ENCODE assay signal across 17 cellular contexts in the genomic region with DNA sequence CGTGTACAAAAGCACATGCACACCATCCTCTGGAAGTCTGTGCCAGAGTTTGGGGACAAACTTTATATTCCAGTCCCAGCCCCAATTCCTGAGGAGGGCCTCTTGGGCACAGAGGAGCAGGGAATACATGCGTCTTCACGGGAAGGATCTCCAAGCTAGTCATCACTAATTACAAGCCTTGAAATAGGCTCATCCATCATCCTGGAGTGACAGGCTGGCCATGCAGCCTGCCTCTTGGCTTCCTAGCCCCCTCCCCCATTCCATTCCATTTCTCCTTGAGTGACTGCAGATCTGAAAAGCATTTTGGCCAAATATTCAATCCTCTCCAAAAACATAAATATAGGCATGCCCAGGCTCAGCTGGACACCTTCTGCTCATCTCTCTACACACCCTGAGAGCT. TPM values are rescaled to one million over a fixed set of nuclear protein-coding genes. Genes with fewer than 3 reads are reported as not detected.
DNase-seq lines count a peak whose midpoint lies in the region; ATAC-seq and TF ChIP-seq lines count a peak whose summit lies in the region.
"Had no signal": no experiment of that assay in that cellular context is flagged by ENCODE, and none has a peak within 500 bp of the region (broad histone marks: within the 10 kb centered on the region; RNA-seq: fewer than 3 reads in every experiment).

No MANE protein-coding gene starts in this region.

- H3K27me3 ChIP-seq in CD8-positive, alpha-beta T cell (ENCODE audit: insufficient read depth, low read length), result no peaks in the 10 kb centered on the region
- H3K27me3 ChIP-seq: BLaER1 had no signal

- DNase-seq in NCI-H1417 (lab: John Stamatoyannopoulos, UW) (peak in 2 of 3 experiments; percentile 17 to 68), NCI-H1417 treated with DMSO at 0.1 percent for 48 hours (lab: John Stamatoyannopoulos, UW) (no peak), SK-N-DZ (ENCODE audit: low spot score) (peak; percentile 34), nephron progenitor cell (peak; percentile 29)
- DNase-seq in CD8-positive, alpha-beta T cell, result no peak
- DNase-seq: AML-193, GM23248 had no signal

- H3K4me1 Mint-ChIP-seq in nephron progenitor cell, result peaks cover 18% of the 10 kb centered on the region
- H3K4me1 Mint-ChIP-seq in CD8-positive, alpha-beta T cell (ENCODE audit: low read depth), result no peaks in the 10 kb centered on the region

- H3K9me3 Mint-ChIP-seq in nephron progenitor cell, result peaks cover 24% of the 10 kb centered on the region
- peaks cover 13% of the 10 kb centered on the region for H3K9me3 Mint-ChIP-seq in CD8-positive, alpha-beta T cell

- H3K36me3 Mint-ChIP-seq in nephron progenitor cell (ENCODE audit: low read depth), result peaks cover 39% of the 10 kb centered on the region
- no peaks in the 10 kb centered on the region for H3K36me3 Mint-ChIP-seq in CD8-positive, alpha-beta T cell

- intact Hi-C loops in CD8-positive, alpha-beta T cell (cut with DNase I, micrococcal nuclease), result no loop called here

- H3K4me1 ChIP-seq in HEK293 (ENCODE audit: control insufficient read depth, insufficient read depth, low read length), result no peaks in the 10 kb centered on the region
- no peaks in the 10 kb centered on the region for H3K4me1 ChIP-seq in CD8-positive, alpha-beta T cell (ENCODE audit: insufficient read depth, low read length)

- H3K9me3 ChIP-seq in HEK293 (ENCODE audit: control insufficient read depth, insufficient read depth, low read depth, low read length), result no peaks in the 10 kb centered on the region
- no peaks in the 10 kb centered on the region for H3K9me3 ChIP-seq in CD8-positive, alpha-beta T cell (ENCODE audit: low read length)

- no peak overlapping the region for H3K27ac ChIP-seq in HEK293 (ENCODE audit: extremely low read depth, low read depth, low read length)
- H3K27ac ChIP-seq in CD8-positive, alpha-beta T cell (ENCODE audit: low read depth, low read length), result no peak overlapping the region
- H3K27ac ChIP-seq: 22Rv1, BLaER1, GM23248 had no signal

- H3K27me3 Mint-ChIP-seq in nephron progenitor cell (ENCODE audit: low read depth, poor library complexity), result no peaks in the 10 kb centered on the region
- H3K27me3 Mint-ChIP-seq in CD8-positive, alpha-beta T cell (ENCODE audit: low read depth), result peaks cover 2% of the 10 kb centered on the region

- peak overlapping the region; percentile 34 for H3K4me3 Mint-ChIP-seq in nephron progenitor cell
- no peak overlapping the region for H3K4me3 Mint-ChIP-seq in CD8-positive, alpha-beta T cell

- CTCF ChIA-PET in HEK293 (lab: Yijun Ruan, JAX), result interaction anchor here (0.6 to 1.3 kb wide), 4 partner anchors 19 to 128 kb away, joined by 3 to 4 read pairs (median 4); no protein-coding TSS in a partner anchor
- CTCF ChIA-PET in CD8-positive, alpha-beta T cell (lab: Charles Lee), result interaction anchor here (2.5 kb wide), 1 partner anchor 20 kb away, joined by 7 read pairs; no protein-coding TSS in a partner anchor

- TF ChIP-seq CTCF in HEK293 (tag by site-specific recombination; IDR thresholded peaks at IDR 0.05) (no peak), nephron progenitor cell (IDR thresholded peaks at IDR 0.05) (no peak)
- TF ChIP-seq CTCF in CD8-positive, alpha-beta T cell (IDR thresholded peaks at IDR 0.05), result no peak

- H3K27ac Mint-ChIP-seq in nephron progenitor cell, result no peak overlapping the region
- no peak overlapping the region for H3K27ac Mint-ChIP-seq in CD8-positive, alpha-beta T cell

- no peaks in the 10 kb centered on the region for H3K36me3 ChIP-seq in HEK293 (ENCODE audit: control insufficient read depth in 2 of 2, insufficient read depth in 1 of 2, low read length in 2 of 2)
- H3K36me3 ChIP-seq in CD8-positive, alpha-beta T cell (ENCODE audit: insufficient read depth, low read length), result no peaks in the 10 kb centered on the region
- H3K36me3 ChIP-seq: BLaER1 had no signal

- H3K4me3 ChIP-seq in HEK293 (ENCODE audit: low read depth, low read length), result no peak overlapping the region
- no peak overlapping the region for H3K4me3 ChIP-seq in CD8-positive, alpha-beta T cell (ENCODE audit: low read depth, low read length)
- H3K4me3 ChIP-seq: BLaER1, GM12878, GM23248 had no signal

- ATAC-seq in HG03196 (IDR thresholded peaks at IDR 0.05; ENCODE audit: unreplicated experiment) (no peak), GM18519 (IDR thresholded peaks at IDR 0.05; ENCODE audit: low FRiP score, unreplicated experiment) (no peak)
- no peak for ATAC-seq in CD8-positive, alpha-beta T cell
- ATAC-seq: GM12878, HCT116, HepG2 had no signal

- POLR2A ChIA-PET in HEK293 (lab: Yijun Ruan, JAX), result no interaction called here
- POLR2A ChIA-PET in CD8-positive, alpha-beta T cell (lab: Charles Lee), result no interaction called here

TF ChIP-seq in HEK293, 187 proteins besides CTCF, POLR2A, EP300 and RAD21:
- no peak for TF ChIP-seq ZNF777 (tag by site-specific recombination; IDR thresholded peaks at IDR 0.05; ENCODE audit: borderline replicate concordance)
- no peak for TF ChIP-seq ZNF561 (tag by site-specific recombination; IDR thresholded peaks at IDR 0.05; ENCODE audit: borderline replicate concordance)
- TF ChIP-seq, protein P1, sequence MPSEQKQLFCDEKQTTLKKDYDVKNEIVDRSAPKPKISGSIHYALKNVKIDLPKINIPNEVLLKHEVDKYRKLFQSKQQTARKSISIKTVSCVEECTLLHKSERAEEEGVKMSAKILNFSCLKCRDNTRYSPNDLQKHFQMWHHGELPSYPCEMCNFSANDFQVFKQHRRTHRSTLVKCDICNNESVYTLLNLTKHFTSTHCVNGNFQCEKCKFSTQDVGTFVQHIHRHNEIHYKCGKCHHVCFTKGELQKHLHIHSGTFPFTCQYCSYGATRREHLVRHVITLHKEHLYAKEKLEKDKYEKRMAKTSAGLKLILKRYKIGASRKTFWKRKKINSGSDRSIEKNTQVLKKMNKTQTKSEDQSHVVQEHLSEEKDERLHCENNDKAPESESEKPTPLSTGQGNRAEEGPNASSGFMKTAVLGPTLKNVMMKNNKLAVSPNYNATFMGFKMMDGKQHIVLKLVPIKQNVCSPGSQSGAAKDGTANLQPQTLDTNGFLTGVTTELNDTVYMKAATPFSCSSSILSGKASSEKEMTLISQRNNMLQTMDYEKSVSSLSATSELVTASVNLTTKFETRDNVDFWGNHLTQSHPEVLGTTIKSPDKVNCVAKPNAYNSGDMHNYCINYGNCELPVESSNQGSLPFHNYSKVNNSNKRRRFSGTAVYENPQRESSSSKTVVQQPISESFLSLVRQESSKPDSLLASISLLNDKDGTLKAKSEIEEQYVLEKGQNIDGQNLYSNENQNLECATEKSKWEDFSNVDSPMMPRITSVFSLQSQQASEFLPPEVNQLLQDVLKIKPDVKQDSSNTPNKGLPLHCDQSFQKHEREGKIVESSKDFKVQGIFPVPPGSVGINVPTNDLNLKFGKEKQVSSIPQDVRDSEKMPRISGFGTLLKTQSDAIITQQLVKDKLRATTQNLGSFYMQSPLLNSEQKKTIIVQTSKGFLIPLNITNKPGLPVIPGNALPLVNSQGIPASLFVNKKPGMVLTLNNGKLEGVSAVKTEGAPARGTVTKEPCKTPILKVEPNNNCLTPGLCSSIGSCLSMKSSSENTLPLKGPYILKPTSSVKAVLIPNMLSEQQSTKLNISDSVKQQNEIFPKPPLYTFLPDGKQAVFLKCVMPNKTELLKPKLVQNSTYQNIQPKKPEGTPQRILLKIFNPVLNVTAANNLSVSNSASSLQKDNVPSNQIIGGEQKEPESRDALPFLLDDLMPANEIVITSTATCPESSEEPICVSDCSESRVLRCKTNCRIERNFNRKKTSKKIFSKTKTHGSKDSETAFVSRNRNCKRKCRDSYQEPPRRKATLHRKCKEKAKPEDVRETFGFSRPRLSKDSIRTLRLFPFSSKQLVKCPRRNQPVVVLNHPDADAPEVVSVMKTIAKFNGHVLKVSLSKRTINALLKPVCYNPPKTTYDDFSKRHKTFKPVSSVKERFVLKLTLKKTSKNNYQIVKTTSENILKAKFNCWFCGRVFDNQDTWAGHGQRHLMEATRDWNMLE (tag by site-specific recombination; conservative IDR thresholded peaks at IDR 0.05; ENCODE audit: low read depth), result no peak
- 0 out of 2 replicates have a peak, but pooled peaks have one; percentile 26 for TF ChIP-seq SP7 (tag by site-specific recombination; IDR thresholded peaks at IDR 0.05)
- no peak for TF ChIP-seq ZNF585B (tag by site-specific recombination; IDR thresholded peaks at IDR 0.05)
- no peak for TF ChIP-seq BCL11A (tag by site-specific recombination; IDR thresholded peaks at IDR 0.05; ENCODE audit: low read depth)

RNA-seq across cellular contexts. Expression of a gene that starts 24.8 kb away (rescaled TPM):
- 22.4 and 28.2 TPM in 2 replicates for polyA plus RNA-seq in SK-N-DZ (2014; cell fraction: cytosol; rRNA removed)
- 11.5 and 26.6 TPM in 2 replicates for polyA plus RNA-seq in SK-N-DZ (2014; cell fraction: nucleus; rRNA removed)
- total RNA-seq in CD8-positive, alpha-beta T cell, result not detected
- total RNA-seq: Daoy had no signal

RNA-seq across cellular contexts. Expression of a gene that starts 27.4 kb away (rescaled TPM):
- polyA plus RNA-seq in SK-N-DZ (2014; cell fraction: cytosol; rRNA removed), result 0.41 and 0.46 TPM in 2 replicates
- 0.40 and 1.1 TPM in 2 replicates for polyA plus RNA-seq in SK-N-DZ (2014; cell fraction: nucleus; rRNA removed)
- 1 to 10 TPM; 7.2 to 7.9 TPM for total RNA-seq in CD8-positive, alpha-beta T cell
- total RNA-seq: Daoy, G401, HepG2 had no signal

RNA-seq across cellular contexts. Expression of a gene that starts 35.3 kb away (rescaled TPM):
- 40.8 and 50.6 TPM in 2 replicates for polyA plus RNA-seq in SK-N-DZ (2014; cell fraction: cytosol; rRNA removed)
- 15.8 and 17.1 TPM in 2 replicates for polyA plus RNA-seq in SK-N-DZ (2014; cell fraction: nucleus; rRNA removed)
- total RNA-seq in CD8-positive, alpha-beta T cell, result 10 to 100 TPM; 22.7 to 27.1 TPM

RNA-seq across cellular contexts. Expression of a gene that starts 45.7 kb away (rescaled TPM):
- 16.8 and 18.5 TPM in 2 replicates for polyA plus RNA-seq in SK-N-DZ (2014; cell fraction: cytosol; rRNA removed)
- 19.4 and 21.1 TPM in 2 replicates for polyA plus RNA-seq in SK-N-DZ (2014; cell fraction: nucleus; rRNA removed)
- 10 to 100 TPM; 65.0 to 66.7 TPM for total RNA-seq in CD8-positive, alpha-beta T cell

RNA-seq across cellular contexts. Expression of a gene that starts 54.8 kb away (rescaled TPM):
- 47.7 and 47.8 TPM in 2 replicates for polyA plus RNA-seq in SK-N-DZ (2014; cell fraction: cytosol; rRNA removed)
- polyA plus RNA-seq in SK-N-DZ (2014; cell fraction: nucleus; rRNA removed), result 17.3 and 21.4 TPM in 2 replicates
- 10 to 100 TPM; 44.4 to 47.2 TPM for total RNA-seq in CD8-positive, alpha-beta T cell

Comparison
In these comparisons a context has a peak if more than half of its experiments do, and no peak if none do; other contexts are left out.
1. DNase-seq: peak in NCI-H1417 (2 of 3), SK-N-DZ (single experiment) and nephron progenitor cell (single experiment); none in NCI-H1417 treated with DMSO at 0.1 percent for 48 hours (single experiment) and CD8-positive, alpha-beta T cell (0 of 7).